ENCODE assay signal across 16 cellular contexts in genomic region chr2:85411405-85411748, GRCh38. TPM values are rescaled to one million over a fixed set of nuclear protein-coding genes. Genes with fewer than 3 reads are reported as not detected.
A peak's percentile ranks its signal among the peaks of the same experiment; 100 is the strongest.
DNase-seq lines count a peak whose midpoint lies in the region; ATAC-seq, FAIRE-seq and TF ChIP-seq lines count a peak whose summit lies in the region.
"Had no signal": no experiment of that assay in that cellular context is flagged by ENCODE, and none has a peak within 500 bp of the region (broad histone marks: within the 10 kb centered on the region; RNA-seq: fewer than 3 reads in every experiment).

No MANE protein-coding gene starts in this region.

- H3K4me1 ChIP-seq in PC-9 (replicated peaks; ENCODE audit: insufficient read depth) = peaks cover 57% of the 10 kb centered on the region
- H3K4me1 ChIP-seq in keratinocyte (ENCODE audit: control insufficient read depth, extremely low read depth, insufficient read depth, low read length) = peaks cover 33% of the 10 kb centered on the region
- H3K4me1 ChIP-seq in thyroid gland = peaks cover 59 to 74% of the 10 kb centered on the region in 2 donors

- no peaks in the 10 kb centered on the region for H3K27me3 ChIP-seq in PC-9 (ENCODE audit: insufficient read depth, low read depth)
- no peaks in the 10 kb centered on the region for H3K27me3 ChIP-seq in keratinocyte (ENCODE audit: control insufficient read depth, extremely low read depth, insufficient read depth, low read length)
- H3K27me3 ChIP-seq in thyroid gland = no peaks in the 10 kb centered on the region
- H3K27me3 ChIP-seq: ascending aorta had no signal

- H3K27ac Mint-ChIP-seq in activated naive CD4-positive, alpha-beta T cell treated with anti-CD3 and anti-CD28 coated beads, Interleukin-2, amount 50 U/mL, for 72 hours = peak overlapping the region; percentile 44 to 72

- H2AFZ ChIP-seq in PC-9 = no peak overlapping the region
- no peak overlapping the region for H2AFZ ChIP-seq in keratinocyte (ENCODE audit: control insufficient read depth, low read length)

- H4K20me1 ChIP-seq in PC-9 (ENCODE audit: insufficient read depth) (peaks cover 5% of the 10 kb centered on the region; the same call in 1 of the 2 replicates), keratinocyte (ENCODE audit: control insufficient read depth, extremely low read depth, insufficient read depth, low read length) (no peaks in the 10 kb centered on the region)

- H3K4me3 ChIP-seq in PC-9 (0 out of 2 replicates have a peak overlapping the region, but pooled peaks have one; percentile 21), keratinocyte (ENCODE audit: control insufficient read depth in 2 of 3, extremely low read depth in 1 of 3, insufficient read depth in 2 of 3, low read depth in 1 of 3, low read length in 3 of 3) (no peak overlapping the region), thyroid gland (replicated peaks in 1 of 3) (no peak overlapping the region)
- H3K4me3 ChIP-seq: ascending aorta had no signal

- CTCF ChIA-PET in PC-9 (lab: Charles Lee) = interaction anchor here (1.0 kb wide), 1 partner anchor 146 kb away, joined by 3 read pairs; no protein-coding TSS in a partner anchor

- TF ChIP-seq CTCF in PC-9 (conservative IDR thresholded peaks at IDR 0.05) (no peak), keratinocyte (optimal IDR thresholded peaks at IDR 0.05 in 1 of 3, IDR thresholded peaks at IDR 0.05 in 1 of 3, conservative IDR thresholded peaks at IDR 0.05 in 1 of 3; ENCODE audit: extremely low read depth in 1 of 3, insufficient read depth in 2 of 3, low read length in 3 of 3) (no peak), thyroid gland (IDR thresholded peaks at IDR 0.05) (no peak)

- H3K36me3 Mint-ChIP-seq in activated naive CD4-positive, alpha-beta T cell treated with anti-CD3 and anti-CD28 coated beads, Interleukin-2, amount 50 U/mL, for 72 hours = no peaks in the 10 kb centered on the region

- 89 to 93% methylated on average over 5 of the region's 5 CpGs for WGBS in thyroid gland, 2 donors

- H3K27ac ChIP-seq in PC-9 = peak overlapping the region; percentile 88
- peak overlapping the region; percentile 71 for H3K27ac ChIP-seq in keratinocyte (ENCODE audit: control insufficient read depth, insufficient read depth, low read length)
- peak overlapping the region in 2 of 3 donors; percentile 80 to 83 for H3K27ac ChIP-seq in thyroid gland
- H3K27ac ChIP-seq: ascending aorta had no signal

- peaks cover 3% of the 10 kb centered on the region for H3K9me1 ChIP-seq in keratinocyte (ENCODE audit: control insufficient read depth, extremely low read depth, insufficient read depth, low read length)

- no peak for DNase-seq in activated naive CD4-positive, alpha-beta T cell treated with anti-CD3 and anti-CD28 coated beads, Interleukin-2, amount 50 U/mL, for 72 hours (ENCODE audit: low spot score in 2 of 2)
- no peak for DNase-seq in activated naive CD4-positive, alpha-beta T cell treated with Interleukin-2 at 50 U/mL for 16 hours
- no peak for DNase-seq in PC-9
- no peak for DNase-seq in keratinocyte (ENCODE audit: low read depth, low spot score)
- no peak for DNase-seq in thyroid gland
- no peak for DNase-seq in AML-193 (lab: John Stamatoyannopoulos, UW)
- no peak for DNase-seq in AG08395 (ENCODE audit: low spot score)
- DNase-seq: activated CD4-positive, alpha-beta T cell treated with anti-CD3 and anti-CD28 coated beads, Interleukin-2, amount 50 U/mL, for 1 hour; glutamatergic neuron; KBM-7; NCI-H1105; NCI-H82 had no signal

- FAIRE-seq in keratinocyte (lab: Jason Lieb, UNC) = no peak
- FAIRE-seq: colon had no signal

- peaks cover 35% of the 10 kb centered on the region for H3F3A ChIP-seq in PC-9 (ENCODE audit: insufficient read depth, low read depth)

- H3K9ac ChIP-seq in keratinocyte (ENCODE audit: control insufficient read depth, extremely low read depth, insufficient read depth, low read length) = no peak overlapping the region

- no peaks in the 10 kb centered on the region for H3K9me2 ChIP-seq in PC-9 (ENCODE audit: insufficient read depth)

- intact Hi-C loops in PC-9 (cut with micrococcal nuclease; ENCODE audit: unreplicated experiment) (loop anchor here (2.0 to 5.0 kb wide), 4 partner anchors 57 to 454 kb away; partner anchors contain the start of genes ELMOD3, RETSAT and TGOLN2), thyroid gland (cut with DNase I) (loop anchor here (10.0 kb wide), 1 partner anchor 57 kb away; the partner anchor contains the start of genes ELMOD3 and RETSAT)

- H3K4me2 ChIP-seq in PC-9 (peak overlapping the region; percentile 85), keratinocyte (ENCODE audit: control insufficient read depth, extremely low read depth, insufficient read depth, low read depth, low read length) (no peak overlapping the region)

- ATAC-seq in activated naive CD4-positive, alpha-beta T cell treated with anti-CD3 and anti-CD28 coated beads, Interleukin-2, amount 50 U/mL, for 72 hours = no peak
- ATAC-seq in HG03520 (IDR thresholded peaks at IDR 0.05; ENCODE audit: unreplicated experiment) = no peak

- H3K79me2 ChIP-seq in PC-9 (ENCODE audit: low read depth) = peaks cover 60% of the 10 kb centered on the region
- peaks cover 62% of the 10 kb centered on the region for H3K79me2 ChIP-seq in keratinocyte (ENCODE audit: control insufficient read depth, insufficient read depth, low read length)

- POLR2A ChIA-PET in PC-9 (lab: Charles Lee; ENCODE audit: unreplicated experiment) = interaction anchor here (0.5 to 1.2 kb wide), 4 partner anchors 113 to 134 kb away, joined by 4 to 5 read pairs (median 5); partner anchors contain the start of gene MAT2A

- no peaks in the 10 kb centered on the region for H3K36me3 ChIP-seq in PC-9 (ENCODE audit: low read depth)
- peaks cover 0 to 10% of the 10 kb centered on the region in 2 experiments for H3K36me3 ChIP-seq in keratinocyte (ENCODE audit: control insufficient read depth in 2 of 2, extremely low read depth in 1 of 2, insufficient read depth in 2 of 2, low read length in 2 of 2)
- H3K36me3 ChIP-seq in thyroid gland = no peaks in the 10 kb centered on the region
- H3K36me3 ChIP-seq: ascending aorta had no signal

- no TSS peak for BruUV-seq in PC-9 (replicated peaks; lab: Mats Ljungman, UMichigan)

- H3K9me3 ChIP-seq in PC-9 (ENCODE audit: insufficient read depth, low read depth) = no peaks in the 10 kb centered on the region
- H3K9me3 ChIP-seq in keratinocyte (ENCODE audit: control insufficient read depth, low read depth, low read length) = no peaks in the 10 kb centered on the region
- H3K9me3 ChIP-seq in thyroid gland = no peaks in the 10 kb centered on the region
- H3K9me3 ChIP-seq: ascending aorta had no signal

- no peaks in the 10 kb centered on the region for H3K9me3 Mint-ChIP-seq in activated naive CD4-positive, alpha-beta T cell treated with anti-CD3 and anti-CD28 coated beads, Interleukin-2, amount 50 U/mL, for 72 hours

- no peak for TF ChIP-seq POLR2A in thyroid gland (IDR thresholded peaks at IDR 0.05)

- dilution Hi-C loops in keratinocyte (cut with MboI; ENCODE audit: extremely low pct_ligation_motif_present, low sequenced_read_pairs) = no loop called here

RNA-seq across cellular contexts. Expression of gene CAPG, which starts 1.2 kb away (rescaled TPM):
- total RNA-seq in activated naive CD4-positive, alpha-beta T cell treated with anti-CD3 and anti-CD28 coated beads, Interleukin-2, amount 50 U/mL, for 72 hours = 10 to 100 TPM; 38.0 to 39.8 TPM
- total RNA-seq in PC-9 (2021) (417 and 428 TPM in 2 replicates), thyroid gland (100 to 1,000 TPM; 155 to 257 (median 225) TPM)
- polyA plus RNA-seq in keratinocyte = 466 to 683 TPM (median 503 TPM) in 3 replicates
- polyA plus RNA-seq in keratinocyte (2011; ENCODE audit: low read depth) = 123 TPM
- polyA plus RNA-seq in keratinocyte (2011; cell fraction: cytosol; rRNA removed) = 321 and 549 TPM in 2 replicates
- polyA plus RNA-seq in keratinocyte (2011; cell fraction: nucleus; rRNA removed) = 232 and 338 TPM in 2 replicates
- 352 and 538 TPM in 2 replicates for polyA plus RNA-seq in keratinocyte (2012; ENCODE audit: low replicate concordance)
- 216 to 344 TPM (median 339 TPM) in 3 replicates for polyA minus RNA-seq in keratinocyte
- polyA minus RNA-seq in keratinocyte (2011; cell fraction: cytosol; rRNA and poly(A)+ RNA removed) = 273 TPM
- polyA minus RNA-seq in keratinocyte (2011; cell fraction: nucleus; rRNA and poly(A)+ RNA removed) = 94.0 and 95.3 TPM in 2 replicates

RNA-seq across cellular contexts. Expression of gene SH2D6, which starts 7.1 kb away (rescaled TPM):
- total RNA-seq in activated naive CD4-positive, alpha-beta T cell treated with anti-CD3 and anti-CD28 coated beads, Interleukin-2, amount 50 U/mL, for 72 hours = 1 to 10 TPM in 1 of 2 donors, under 1 TPM in 1; 0.55 to 2.5 TPM
- total RNA-seq in PC-9 (2021) (2.3 TPM in 2 replicates), thyroid gland (1 to 10 TPM; 1.6 to 9.0 (median 4.1) TPM)
- polyA plus RNA-seq in keratinocyte = 0.10 to 0.21 TPM in 2 of 3 replicates, not detected in the other
- not detected for polyA plus RNA-seq in keratinocyte (2011; ENCODE audit: low read depth)
- not detected in 2 replicates for polyA plus RNA-seq in keratinocyte (2011; cell fraction: cytosol; rRNA removed)
- polyA plus RNA-seq in keratinocyte (2011; cell fraction: nucleus; rRNA removed) = not detected in 2 replicates
- 0.09 TPM in 1 of 2 replicates, not detected in the other for polyA plus RNA-seq in keratinocyte (2012; ENCODE audit: low replicate concordance)
- polyA minus RNA-seq in keratinocyte = 0.56 TPM in 1 of 3 replicates, not detected in the others
- polyA minus RNA-seq in keratinocyte (2011; cell fraction: cytosol; rRNA and poly(A)+ RNA removed) = not detected
- polyA minus RNA-seq in keratinocyte (2011; cell fraction: nucleus; rRNA and poly(A)+ RNA removed) = not detected in 2 replicates
- total RNA-seq: ascending aorta, mesenteric fat pad had no signal

RNA-seq across cellular contexts. Expression of gene ELMOD3, which starts 56.8 kb away (rescaled TPM):
- total RNA-seq in activated naive CD4-positive, alpha-beta T cell treated with anti-CD3 and anti-CD28 coated beads, Interleukin-2, amount 50 U/mL, for 72 hours = 10 to 100 TPM; 11.9 to 30.1 TPM
- 16.4 and 18.1 TPM in 2 replicates for total RNA-seq in PC-9 (2021)
- polyA plus RNA-seq in keratinocyte = 17.8 to 31.0 TPM (median 20.1 TPM) in 3 replicates
- 6.4 TPM for polyA plus RNA-seq in keratinocyte (2011; ENCODE audit: low read depth)
- polyA plus RNA-seq in keratinocyte (2011; cell fraction: cytosol; rRNA removed) = 18.2 TPM in 2 replicates
- 55.2 and 66.3 TPM in 2 replicates for polyA plus RNA-seq in keratinocyte (2011; cell fraction: nucleus; rRNA removed)
- 10.7 and 13.9 TPM in 2 replicates for polyA plus RNA-seq in keratinocyte (2012; ENCODE audit: low replicate concordance)
- polyA minus RNA-seq in keratinocyte = 15.8 to 28.0 TPM (median 23.0 TPM) in 3 replicates
- polyA minus RNA-seq in keratinocyte (2011; cell fraction: cytosol; rRNA and poly(A)+ RNA removed) = 9.8 TPM
- 11.7 and 20.0 TPM in 2 replicates for polyA minus RNA-seq in keratinocyte (2011; cell fraction: nucleus; rRNA and poly(A)+ RNA removed)
- 10 to 100 TPM; 23.4 to 34.5 (median 31.4) TPM for total RNA-seq in thyroid gland

RNA-seq across cellular contexts. Expression of gene RETSAT, which starts 57.0 kb away (rescaled TPM):
- total RNA-seq in activated naive CD4-positive, alpha-beta T cell treated with anti-CD3 and anti-CD28 coated beads, Interleukin-2, amount 50 U/mL, for 72 hours = 10 to 100 TPM; 20.2 to 27.7 TPM
- total RNA-seq in PC-9 (2021) (52.1 and 57.8 TPM in 2 replicates), thyroid gland (100 to 1,000 TPM in 3 of 4 donors, 10 to 100 TPM in 1; 88.2 to 253 (median 182) TPM)
- 74.0 to 98.8 TPM (median 74.8 TPM) in 3 replicates for polyA plus RNA-seq in keratinocyte
- polyA plus RNA-seq in keratinocyte (2011; ENCODE audit: low read depth) = 20.0 TPM
- 42.6 and 47.0 TPM in 2 replicates for polyA plus RNA-seq in keratinocyte (2011; cell fraction: cytosol; rRNA removed)
- 199 and 213 TPM in 2 replicates for polyA plus RNA-seq in keratinocyte (2011; cell fraction: nucleus; rRNA removed)
- polyA plus RNA-seq in keratinocyte (2012; ENCODE audit: low replicate concordance) = 65.0 and 67.0 TPM in 2 replicates
- 83.1 to 180 TPM (median 126 TPM) in 3 replicates for polyA minus RNA-seq in keratinocyte
- polyA minus RNA-seq in keratinocyte (2011; cell fraction: cytosol; rRNA and poly(A)+ RNA removed) = 61.2 TPM
- 145 and 178 TPM in 2 replicates for polyA minus RNA-seq in keratinocyte (2011; cell fraction: nucleus; rRNA and poly(A)+ RNA removed)
